19 cellular contexts compared by ENCODE assay signal in the genomic region with DNA sequence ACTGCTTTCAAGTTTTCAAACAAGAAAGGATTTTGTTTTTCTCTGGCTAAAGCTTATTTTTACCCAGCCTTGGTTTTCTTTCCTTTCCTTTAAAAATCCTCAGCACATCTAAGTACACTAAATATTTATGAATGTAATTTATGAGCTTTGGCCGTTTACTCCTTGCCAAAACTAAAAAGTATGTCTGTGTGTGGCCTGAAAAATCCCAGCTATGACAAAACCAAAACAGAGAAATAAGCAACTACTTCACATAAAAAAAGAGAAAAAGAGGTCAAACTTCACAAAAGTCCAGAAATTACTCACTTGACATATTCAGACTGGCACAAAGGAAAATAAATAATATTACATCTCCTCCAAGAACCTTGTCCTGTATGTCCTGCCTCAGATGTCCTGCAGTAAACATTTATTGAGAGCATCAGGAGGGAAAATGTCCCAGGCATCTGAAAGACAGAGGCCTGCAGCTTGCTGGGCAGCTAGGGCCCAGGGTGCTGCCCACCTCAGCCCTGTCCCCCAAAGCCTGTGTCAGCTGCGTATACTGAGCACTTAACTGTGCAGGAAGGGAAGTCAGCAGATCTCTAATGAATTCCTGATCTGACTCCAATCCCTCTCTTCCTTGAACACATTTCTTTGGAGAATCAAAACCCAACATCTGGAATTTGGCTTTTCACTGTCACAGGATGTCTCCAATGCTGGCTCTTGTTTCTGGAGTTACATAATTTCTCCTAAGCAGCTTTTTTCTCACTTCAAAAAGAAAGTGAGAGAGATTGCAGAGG.
A peak's percentile ranks its signal among the peaks of the same experiment; 100 is the strongest.
DNase-seq lines count a peak whose midpoint lies in the region; ATAC-seq and TF ChIP-seq lines count a peak whose summit lies in the region.
"Had no signal": no experiment of that assay in that cellular context is flagged by ENCODE, and none has a peak within 500 bp of the region (broad histone marks: within the 10 kb centered on the region; RNA-seq: fewer than 3 reads in every experiment).

No MANE protein-coding gene starts in this region.

- H3K36me3 Mint-ChIP-seq in activated T-helper 17 cell treated with anti-CD3 and anti-CD28 coated beads, Interleukin-2, amount 50 U/mL, for 72 hours (ENCODE audit: low read depth), result no peaks in the 10 kb centered on the region
- no peaks in the 10 kb centered on the region for H3K36me3 Mint-ChIP-seq in activated CD4-positive, alpha-beta T cell treated with anti-CD3 and anti-CD28 coated beads for 36 hours (ENCODE audit: low read depth)
- H3K36me3 Mint-ChIP-seq: activated naive CD4-positive, alpha-beta T cell treated with anti-CD3 and anti-CD28 coated beads, Interleukin-2, amount 50 U/mL, for 24 hours; stimulated activated memory B cell treated with anti-CD40 and anti-IgM and Interleukin-4, amounts not matched to agents 10 μg/mL and 1 μg/mL and 100 μg/mL, for 72 hours had no signal

- TF ChIP-seq CTCF in esophagus muscularis mucosa (IDR thresholded peaks at IDR 0.05), result no peak
- no peak for TF ChIP-seq CTCF in lung (IDR thresholded peaks at IDR 0.05; ENCODE audit: control extremely low read depth, extremely low read depth)

- peaks cover 11 to 63% (median 49%) of the 10 kb centered on the region in 4 donors for H3K4me1 ChIP-seq in esophagus muscularis mucosa
- H3K4me1 ChIP-seq in lung (ENCODE audit: control insufficient read depth in 2 of 2, insufficient read depth in 2 of 2, low read length in 2 of 2), result no peaks in the 10 kb centered on the region
- peaks cover 5 to 17% (median 14%) of the 10 kb centered on the region in 5 donors for H3K4me1 ChIP-seq in subcutaneous abdominal adipose tissue (ENCODE audit: control insufficient read depth in 5 of 5, insufficient read depth in 5 of 5, low read length in 5 of 5)
- H3K4me1 ChIP-seq: spleen had no signal

- no peak overlapping the region for H3K27ac Mint-ChIP-seq in activated T-helper 17 cell treated with anti-CD3 and anti-CD28 coated beads, Interleukin-2, amount 50 U/mL, for 72 hours
- no peak overlapping the region for H3K27ac Mint-ChIP-seq in activated CD4-positive, alpha-beta T cell treated with anti-CD3 and anti-CD28 coated beads for 36 hours
- H3K27ac Mint-ChIP-seq: activated naive CD4-positive, alpha-beta T cell treated with anti-CD3 and anti-CD28 coated beads, Interleukin-2, amount 50 U/mL, for 24 hours; stimulated activated memory B cell treated with anti-CD40 and anti-IgM and Interleukin-4, amounts not matched to agents 10 μg/mL and 1 μg/mL and 100 μg/mL, for 72 hours; T-helper 2 cell treated with Interferon-gamma antibody and Interleukin-4, amounts not matched to agents 5 μg/mL and 100 μg/mL, for 36 hours had no signal

- H3K27ac ChIP-seq in esophagus muscularis mucosa (replicated peaks in 1 of 4) (peak overlapping the region; percentile 73 to 83 (median 77)), lung (ENCODE audit: low read depth in 1 of 2, low read length in 1 of 2) (peak overlapping the region; percentile 9 to 56), subcutaneous abdominal adipose tissue (ENCODE audit: low read depth, low read length) (peak overlapping the region; percentile 45)
- H3K27ac ChIP-seq: HL-60 had no signal

- DNase-seq in GM04503 (ENCODE audit: low read depth) (peak; percentile 16), esophagus muscularis mucosa (ENCODE audit: extremely low spot score) (peak; percentile 64), lung (ENCODE audit: low spot score) (no peak), NCI-H526 (lab: John Stamatoyannopoulos, UW) (no peak)
- no peak for DNase-seq in effector CD8-positive, alpha-beta T cell (lab: John Stamatoyannopoulos, UW)
- DNase-seq in activated CD4-positive, alpha-beta T cell treated with anti-CD3 and anti-CD28 coated beads for 36 hours, result no peak
- DNase-seq: activated CD4-positive, alpha-beta T cell treated with anti-CD3 and anti-CD28 coated beads for 1 hour; activated CD8-positive, alpha-beta memory T cell treated with anti-CD3 and anti-CD28 coated beads, Interleukin-2, amount 50 U/mL, for 48 hours; AML-193; KG1; NCI-H2171 treated with DMSO at 0.1 percent for 48 hours; SIG-M5; spleen had no signal

- no peak overlapping the region for H3K4me3 Mint-ChIP-seq in activated T-helper 17 cell treated with anti-CD3 and anti-CD28 coated beads, Interleukin-2, amount 50 U/mL, for 72 hours
- H3K4me3 Mint-ChIP-seq in activated CD4-positive, alpha-beta T cell treated with anti-CD3 and anti-CD28 coated beads for 36 hours, result no peak overlapping the region
- H3K4me3 Mint-ChIP-seq: activated naive CD4-positive, alpha-beta T cell treated with anti-CD3 and anti-CD28 coated beads, Interleukin-2, amount 50 U/mL, for 24 hours; stimulated activated memory B cell treated with anti-CD40 and anti-IgM and Interleukin-4, amounts not matched to agents 10 μg/mL and 1 μg/mL and 100 μg/mL, for 72 hours; T-helper 2 cell treated with Interferon-gamma antibody and Interleukin-4, amounts not matched to agents 5 μg/mL and 100 μg/mL, for 36 hours had no signal

- CTCF ChIA-PET in activated CD4-positive, alpha-beta T cell treated with anti-CD3 and anti-CD28 coated beads for 36 hours (lab: Charles Lee), result interaction anchor here (0.6 to 0.7 kb wide), 2 partner anchors 101 to 200 kb away, joined by 3 read pairs; no protein-coding TSS in a partner anchor

- no peak for TF ChIP-seq EP300 in esophagus muscularis mucosa (IDR thresholded peaks at IDR 0.05)

- TF ChIP-seq POLR2A in esophagus muscularis mucosa (IDR thresholded peaks at IDR 0.05; ENCODE audit: low read depth), result no peak

- intact Hi-C loops in esophagus muscularis mucosa (cut with DNase I), result no loop called here
- intact Hi-C loops in activated CD4-positive, alpha-beta T cell treated with anti-CD3 and anti-CD28 coated beads for 36 hours (cut with DNase I, micrococcal nuclease), result no loop called here

- H3K9me3 Mint-ChIP-seq in activated T-helper 17 cell treated with anti-CD3 and anti-CD28 coated beads, Interleukin-2, amount 50 U/mL, for 72 hours, result no peaks in the 10 kb centered on the region
- H3K9me3 Mint-ChIP-seq in activated CD4-positive, alpha-beta T cell treated with anti-CD3 and anti-CD28 coated beads for 36 hours (ENCODE audit: low read depth), result no peaks in the 10 kb centered on the region
- H3K9me3 Mint-ChIP-seq: activated naive CD4-positive, alpha-beta T cell treated with anti-CD3 and anti-CD28 coated beads, Interleukin-2, amount 50 U/mL, for 24 hours; stimulated activated memory B cell treated with anti-CD40 and anti-IgM and Interleukin-4, amounts not matched to agents 10 μg/mL and 1 μg/mL and 100 μg/mL, for 72 hours; T-helper 2 cell treated with Interferon-gamma antibody and Interleukin-4, amounts not matched to agents 5 μg/mL and 100 μg/mL, for 36 hours had no signal

- H3K4me3 ChIP-seq in esophagus muscularis mucosa (no peak overlapping the region), lung (no peak overlapping the region), subcutaneous abdominal adipose tissue (ENCODE audit: low read depth in 1 of 5, low read length in 5 of 5) (no peak overlapping the region)
- H3K4me3 ChIP-seq: spleen had no signal

- 19% methylated on average over 2 of the region's 2 CpGs for WGBS in esophagus muscularis mucosa
- WGBS in lung, 2 donors, result 52 to 63% methylated on average over 2 of the region's 2 CpGs

- H3K4me1 Mint-ChIP-seq in activated T-helper 17 cell treated with anti-CD3 and anti-CD28 coated beads, Interleukin-2, amount 50 U/mL, for 72 hours, result no peaks in the 10 kb centered on the region
- no peaks in the 10 kb centered on the region for H3K4me1 Mint-ChIP-seq in activated CD4-positive, alpha-beta T cell treated with anti-CD3 and anti-CD28 coated beads for 36 hours
- H3K4me1 Mint-ChIP-seq: activated naive CD4-positive, alpha-beta T cell treated with anti-CD3 and anti-CD28 coated beads, Interleukin-2, amount 50 U/mL, for 24 hours; stimulated activated memory B cell treated with anti-CD40 and anti-IgM and Interleukin-4, amounts not matched to agents 10 μg/mL and 1 μg/mL and 100 μg/mL, for 72 hours had no signal

- H3K27me3 ChIP-seq in esophagus muscularis mucosa, result no peaks in the 10 kb centered on the region
- H3K27me3 ChIP-seq in lung (ENCODE audit: control insufficient read depth, insufficient read depth), result no peaks in the 10 kb centered on the region
- no peaks in the 10 kb centered on the region for H3K27me3 ChIP-seq in subcutaneous abdominal adipose tissue (ENCODE audit: control insufficient read depth in 5 of 5, insufficient read depth in 4 of 5, low read length in 5 of 5)
- H3K27me3 ChIP-seq: spleen had no signal

- H3K9me3 ChIP-seq in esophagus muscularis mucosa (no peaks in the 10 kb centered on the region), lung (ENCODE audit: control insufficient read depth in 2 of 2, insufficient read depth in 1 of 2, low read length in 1 of 2) (peaks cover 0 to 2% of the 10 kb centered on the region in 2 donors), subcutaneous abdominal adipose tissue (ENCODE audit: control insufficient read depth in 5 of 5, low read length in 5 of 5) (no peaks in the 10 kb centered on the region)
- H3K9me3 ChIP-seq: spleen had no signal

- no peaks in the 10 kb centered on the region for H3K36me3 ChIP-seq in esophagus muscularis mucosa
- H3K36me3 ChIP-seq in lung (ENCODE audit: control insufficient read depth in 2 of 2, insufficient read depth in 2 of 2, low read length in 2 of 2), result no peaks in the 10 kb centered on the region
- H3K36me3 ChIP-seq in subcutaneous abdominal adipose tissue (ENCODE audit: control insufficient read depth in 5 of 5, insufficient read depth in 5 of 5, low read length in 5 of 5), result no peaks in the 10 kb centered on the region
- H3K36me3 ChIP-seq: spleen had no signal

- peaks cover 8% of the 10 kb centered on the region for H3K27me3 Mint-ChIP-seq in activated T-helper 17 cell treated with anti-CD3 and anti-CD28 coated beads, Interleukin-2, amount 50 U/mL, for 72 hours
- H3K27me3 Mint-ChIP-seq in activated CD4-positive, alpha-beta T cell treated with anti-CD3 and anti-CD28 coated beads for 36 hours, result peaks cover 6% of the 10 kb centered on the region

- H3K9ac ChIP-seq in subcutaneous abdominal adipose tissue (ENCODE audit: low read length in 5 of 5), result no peak overlapping the region

- ATAC-seq in lung (ENCODE audit: insufficient read depth, low FRiP score), result no peak
- ATAC-seq in activated T-helper 17 cell treated with anti-CD3 and anti-CD28 coated beads, Interleukin-2, amount 50 U/mL, for 72 hours (replicated peaks), result no peak
- no peak for ATAC-seq in activated CD4-positive, alpha-beta T cell treated with anti-CD3 and anti-CD28 coated beads for 36 hours
- ATAC-seq: stimulated activated memory B cell treated with anti-CD40 and anti-IgM and Interleukin-4, amounts not matched to agents 10 μg/mL and 1 μg/mL and 100 μg/mL, for 72 hours had no signal

- POLR2A ChIA-PET in activated CD4-positive, alpha-beta T cell treated with anti-CD3 and anti-CD28 coated beads for 36 hours (lab: Charles Lee), result no interaction called here

Comparison
In these comparisons a context has a peak if more than half of its experiments do, and no peak if none do; other contexts are left out.
1. DNase-seq: peak in GM04503 (single experiment) and esophagus muscularis mucosa (single experiment); none in lung (single experiment), effector CD8-positive, alpha-beta T cell (single experiment), activated CD4-positive, alpha-beta T cell treated with anti-CD3 and anti-CD28 coated beads for 36 hours (single experiment) and NCI-H526 (0 of 2).
2. Peak in every context shown above with its lines, with median percentiles within 50 percentile points of each other: H3K27ac ChIP-seq.